ENCODE assay signal across 12 cellular contexts in genomic region chr15:75065851-75066509, GRCh38. TPM values are rescaled to one million over a fixed set of nuclear protein-coding genes. Genes with fewer than 3 reads are reported as not detected.
A peak's percentile ranks its signal among the peaks of the same experiment; 100 is the strongest.
DNase-seq lines count a peak whose midpoint lies in the region; ATAC-seq, FAIRE-seq and TF ChIP-seq lines count a peak whose summit lies in the region.
"Had no signal": no experiment of that assay in that cellular context is flagged by ENCODE, and none has a peak within 500 bp of the region (broad histone marks: within the 10 kb centered on the region; RNA-seq: fewer than 3 reads in every experiment).

No MANE protein-coding gene starts in this region.

- H3K27me3 Mint-ChIP-seq in astrocyte (ENCODE audit: low read depth, unreplicated experiment) (peaks cover 8% of the 10 kb centered on the region), nephron (ENCODE audit: low read depth) (no peaks in the 10 kb centered on the region)

- no peaks in the 10 kb centered on the region for H3K36me3 ChIP-seq in astrocyte (ENCODE audit: insufficient read depth, low read length)

- H3K9ac ChIP-seq in astrocyte (ENCODE audit: low read length) = no peak overlapping the region

- H3K27me3 ChIP-seq in astrocyte (ENCODE audit: insufficient read depth, low read length) = no peaks in the 10 kb centered on the region

- H3K4me1 Mint-ChIP-seq in astrocyte (ENCODE audit: low read depth, unreplicated experiment) (peaks cover 14% of the 10 kb centered on the region), nephron (peaks cover 42% of the 10 kb centered on the region)

- peaks cover 19% of the 10 kb centered on the region for H3K4me1 ChIP-seq in astrocyte (ENCODE audit: insufficient read depth, low read length)

- no peak overlapping the region for H3K27ac Mint-ChIP-seq in astrocyte (ENCODE audit: unreplicated experiment)
- H3K27ac Mint-ChIP-seq in nephron = peak overlapping the region; percentile 84 to 92 (median 90)
- H3K27ac Mint-ChIP-seq: GM23338 had no signal

- DNase-seq in EL (peak; percentile 53), NCI-H1436 treated with DMSO at 0.1 percent for 48 hours (lab: John Stamatoyannopoulos, UW) (peak; percentile 28), astrocyte (ENCODE audit: low read depth) (peak; percentile 39), cerebellum (ENCODE audit: low spot score) (no peak), frontal cortex (ENCODE audit: low spot score in 2 of 2) (no peak)
- DNase-seq: activated CD4-positive, alpha-beta T cell treated with anti-CD3 and anti-CD28 coated beads, Interleukin-2, amount 50 U/mL, for 4 hours; DMS79 treated with DMSO at 0.1 percent for 48 hours; left colon; psoas muscle had no signal

- H2AFZ ChIP-seq in astrocyte (ENCODE audit: low read depth, low read length) = no peak overlapping the region
- H2AFZ ChIP-seq: GM23338 had no signal

- H4K20me1 ChIP-seq in astrocyte (ENCODE audit: insufficient read depth, low read length) = no peaks in the 10 kb centered on the region

- H3K79me2 ChIP-seq in astrocyte (ENCODE audit: insufficient read depth, low read length) = no peaks in the 10 kb centered on the region

- no peak for TF ChIP-seq CTCF in astrocyte (IDR thresholded peaks at IDR 0.05; ENCODE audit: insufficient read depth, low read depth, low read length)
- no peak for TF ChIP-seq CTCF in nephron (IDR thresholded peaks at IDR 0.05; ENCODE audit: unreplicated experiment in 3 of 3)

- no peaks in the 10 kb centered on the region for H3K9me3 ChIP-seq in astrocyte (ENCODE audit: insufficient read depth, low read depth, low read length)
- H3K9me3 ChIP-seq: psoas muscle had no signal

- no peak overlapping the region for H3K27ac ChIP-seq in astrocyte (ENCODE audit: low read depth, low read length)
- H3K27ac ChIP-seq: psoas muscle had no signal

- FAIRE-seq in astrocyte (lab: Jason Lieb, UNC) (no peak), frontal cortex (lab: Jason Lieb, UNC) (no peak)

- peak overlapping the region; percentile 46 for H3K4me2 ChIP-seq in astrocyte (ENCODE audit: low read length)
- H3K4me2 ChIP-seq: GM23338 had no signal

- H3K4me3 Mint-ChIP-seq in astrocyte (ENCODE audit: unreplicated experiment) = no peak overlapping the region
- H3K4me3 Mint-ChIP-seq in nephron = peak overlapping the region in 2 of 3 experiments; percentile 2 to 3
- H3K4me3 Mint-ChIP-seq: GM23338 had no signal

- no peak overlapping the region for H3K4me3 ChIP-seq in astrocyte (ENCODE audit: insufficient read depth, low read depth, low read length)
- H3K4me3 ChIP-seq: GM23338, psoas muscle had no signal

- ATAC-seq in GM19455 (IDR thresholded peaks at IDR 0.05; ENCODE audit: unreplicated experiment) = no peak
- ATAC-seq: GM23338, left colon, psoas muscle had no signal

- H3K36me3 Mint-ChIP-seq in astrocyte (ENCODE audit: low read depth, unreplicated experiment) (peaks cover 19% of the 10 kb centered on the region), nephron (ENCODE audit: low read depth) (peaks cover 19% of the 10 kb centered on the region)

- H3K9me3 Mint-ChIP-seq in astrocyte (ENCODE audit: unreplicated experiment) (peaks cover 35% of the 10 kb centered on the region), nephron (peaks cover 27% of the 10 kb centered on the region)

RNA-seq across cellular contexts. Expression of gene PPCDC, which starts 42.6 kb away (rescaled TPM):
- total RNA-seq in astrocyte = 7.3 and 7.5 TPM in 2 replicates
- total RNA-seq in cerebellum = 14.3 TPM
- 3.7 TPM for total RNA-seq in frontal cortex

Comparison
In these comparisons a context has a peak if more than half of its experiments do, and no peak if none do; other contexts are left out.
1. DNase-seq: peak in EL (single experiment), NCI-H1436 treated with DMSO at 0.1 percent for 48 hours (single experiment) and astrocyte (single experiment); none in cerebellum (single experiment) and frontal cortex (0 of 2).